25 cellular contexts compared by ENCODE assay signal in genomic region chr12:64663019-64663418, GRCh38. TPM values are rescaled to one million over a fixed set of nuclear protein-coding genes. Genes with fewer than 3 reads are reported as not detected.
DNase-seq lines count a peak whose midpoint lies in the region; ATAC-seq and TF ChIP-seq lines count a peak whose summit lies in the region.
"Had no signal": no experiment of that assay in that cellular context is flagged by ENCODE, and none has a peak within 500 bp of the region (broad histone marks: within the 10 kb centered on the region; RNA-seq: fewer than 3 reads in every experiment).

No MANE protein-coding gene starts in this region.

- H3K4me1 Mint-ChIP-seq in stimulated activated effector memory CD8-positive, alpha-beta T cell treated with anti-CD3 and anti-CD28 coated beads, Interleukin-12 subunit alpha, Interleukin-12 subunit beta, amount 100 ng/mL, for 72 hours, result peaks cover 71% of the 10 kb centered on the region

- 17% methylated on average over 6 of the region's 6 CpGs for WGBS in mammary epithelial cell (ENCODE audit: low coverage, missing lambda C conversion rate)
- 91% methylated on average over 6 of the region's 6 CpGs for WGBS in smooth muscle cell (ENCODE audit: low lambda C conversion rate)

- no peak for ATAC-seq in Right ventricle myocardium inferior
- no peak for ATAC-seq in stimulated activated effector memory CD8-positive, alpha-beta T cell treated with anti-CD3 and anti-CD28 coated beads, Interleukin-12 subunit alpha, Interleukin-12 subunit beta, amount 100 ng/mL, for 72 hours
- ATAC-seq: gastrocnemius medialis, left colon, psoas muscle had no signal

- H3K36me3 Mint-ChIP-seq in stimulated activated effector memory CD8-positive, alpha-beta T cell treated with anti-CD3 and anti-CD28 coated beads, Interleukin-12 subunit alpha, Interleukin-12 subunit beta, amount 100 ng/mL, for 72 hours, result peaks cover 6% of the 10 kb centered on the region
- H3K36me3 Mint-ChIP-seq: mesothelial cell of epicardium had no signal

- DNase-seq in cardiac muscle cell (ENCODE audit: low read depth in 1 of 2, low spot score in 1 of 2) (no peak), Right ventricle myocardium inferior (ENCODE audit: missing footprints) (no peak), NCI-H69 (lab: John Stamatoyannopoulos, UW) (peak; percentile 63), mammary epithelial cell (peak; percentile 48), iPS-NIHi11 (ENCODE audit: low spot score) (no peak), NCI-H1930 (lab: John Stamatoyannopoulos, UW) (no peak), smooth muscle cell (lab: John Stamatoyannopoulos, UW; ENCODE audit: unreplicated experiment) (no peak)
- DNase-seq in stimulated activated effector memory CD8-positive, alpha-beta T cell treated with anti-CD3 and anti-CD28 coated beads, Interleukin-12 subunit alpha, Interleukin-12 subunit beta, amount 100 ng/mL, for 72 hours (ENCODE audit: low spot score in 2 of 2), result no peak
- DNase-seq: activated CD4-positive, alpha-beta T cell treated with anti-CD3 and anti-CD28 coated beads for 1 hour; activated effector memory CD4-positive, alpha-beta T cell treated with anti-CD3 and anti-CD28 coated beads, Interleukin-2, amount 50 U/mL, for 16 hours; central memory CD4-positive, alpha-beta T cell; DND-41; erythroblast; gastrocnemius medialis; KG1; left colon; NCI-H1092; NCI-H526; psoas muscle; stimulated activated CD4-positive, alpha-beta T cell treated with anti-CD3 and anti-CD28 coated beads, Interleukin-4, amount 100 ng/mL, for 4 hours had no signal

- no peaks in the 10 kb centered on the region for H3F3A ChIP-seq in smooth muscle cell (ENCODE audit: low read depth)

- in situ Hi-C loops in mammary epithelial cell (cut with MboI; ENCODE audit: low sequenced_read_pairs in 2 of 2), result no loop called here

- no peaks in the 10 kb centered on the region for H4K20me1 ChIP-seq in mammary epithelial cell (ENCODE audit: insufficient read depth, low read length)
- peaks cover 12% of the 10 kb centered on the region for H4K20me1 ChIP-seq in smooth muscle cell (ENCODE audit: low read depth)

- intact Hi-C loops in Right ventricle myocardium inferior (cut with DNase I), result no loop called here
- intact Hi-C loops in mammary epithelial cell (cut with micrococcal nuclease), result no loop called here

- no peak overlapping the region for H3K4me3 Mint-ChIP-seq in stimulated activated effector memory CD8-positive, alpha-beta T cell treated with anti-CD3 and anti-CD28 coated beads, Interleukin-12 subunit alpha, Interleukin-12 subunit beta, amount 100 ng/mL, for 72 hours
- H3K4me3 Mint-ChIP-seq: mesothelial cell of epicardium; T-helper 2 cell treated with Interferon-gamma antibody and Interleukin-4, amounts not matched to agents 5 μg/mL and 100 μg/mL, for 36 hours had no signal

- dilution Hi-C loops in mammary epithelial cell (cut with HindIII; ENCODE audit: low sequenced_read_pairs), result no loop called here

- H3K9me3 Mint-ChIP-seq in stimulated activated effector memory CD8-positive, alpha-beta T cell treated with anti-CD3 and anti-CD28 coated beads, Interleukin-12 subunit alpha, Interleukin-12 subunit beta, amount 100 ng/mL, for 72 hours, result no peaks in the 10 kb centered on the region
- H3K9me3 Mint-ChIP-seq: mesothelial cell of epicardium had no signal

- H3K4me1 ChIP-seq in cardiac muscle cell (ENCODE audit: low read depth), result peaks cover 60% of the 10 kb centered on the region
- H3K4me1 ChIP-seq in mammary epithelial cell (ENCODE audit: insufficient read depth, low read length), result peaks cover 4% of the 10 kb centered on the region
- H3K4me1 ChIP-seq in smooth muscle cell (ENCODE audit: low read depth), result peaks cover 5% of the 10 kb centered on the region

- H3K79me2 ChIP-seq in mammary epithelial cell (ENCODE audit: insufficient read depth, low read length) (peaks cover 68% of the 10 kb centered on the region), smooth muscle cell (ENCODE audit: low read depth) (peaks cover 38% of the 10 kb centered on the region)

- no peak overlapping the region for H2AFZ ChIP-seq in mammary epithelial cell (ENCODE audit: low read depth, low read length)
- H2AFZ ChIP-seq in smooth muscle cell (ENCODE audit: low read depth), result no peak overlapping the region

- H3K27me3 ChIP-seq in cardiac muscle cell (no peaks in the 10 kb centered on the region), mammary epithelial cell (ENCODE audit: insufficient read depth, low read length) (no peaks in the 10 kb centered on the region), smooth muscle cell (ENCODE audit: low read depth) (no peaks in the 10 kb centered on the region)
- H3K27me3 ChIP-seq: gastrocnemius medialis, suprapubic skin had no signal

- H3K4me3 ChIP-seq in cardiac muscle cell (no peak overlapping the region), mammary epithelial cell (replicated peaks in 1 of 3; ENCODE audit: insufficient read depth in 1 of 3, low read depth in 2 of 3, low read length in 3 of 3) (no peak overlapping the region), smooth muscle cell (no peak overlapping the region)
- H3K4me3 ChIP-seq: gastrocnemius medialis, HAP-1, psoas muscle, suprapubic skin had no signal

- peak overlapping the region; percentile 44 for H3K27ac Mint-ChIP-seq in stimulated activated effector memory CD8-positive, alpha-beta T cell treated with anti-CD3 and anti-CD28 coated beads, Interleukin-12 subunit alpha, Interleukin-12 subunit beta, amount 100 ng/mL, for 72 hours
- H3K27ac Mint-ChIP-seq: T-helper 2 cell treated with Interferon-gamma antibody and Interleukin-4, amounts not matched to agents 5 μg/mL and 100 μg/mL, for 36 hours had no signal

- H3K36me3 ChIP-seq in cardiac muscle cell (no peaks in the 10 kb centered on the region), mammary epithelial cell (ENCODE audit: insufficient read depth, low read length) (no peaks in the 10 kb centered on the region), smooth muscle cell (ENCODE audit: low read depth) (no peaks in the 10 kb centered on the region)
- H3K36me3 ChIP-seq: gastrocnemius medialis, HAP-1, suprapubic skin had no signal

- H3K9me3 ChIP-seq in cardiac muscle cell (ENCODE audit: low read depth) (no peaks in the 10 kb centered on the region), mammary epithelial cell (replicated peaks; ENCODE audit: insufficient read depth, low read length) (no peaks in the 10 kb centered on the region), smooth muscle cell (replicated peaks; ENCODE audit: low read depth) (no peaks in the 10 kb centered on the region)
- H3K9me3 ChIP-seq: gastrocnemius medialis, HAP-1, psoas muscle, suprapubic skin had no signal

- H3K9ac ChIP-seq in mammary epithelial cell (ENCODE audit: insufficient read depth, low read length) (no peak overlapping the region), smooth muscle cell (ENCODE audit: low read depth) (no peak overlapping the region)

- no peak for TF ChIP-seq CTCF in cardiac muscle cell (IDR thresholded peaks at IDR 0.05; ENCODE audit: low read depth, low read length)
- TF ChIP-seq CTCF in mammary epithelial cell (conservative IDR thresholded peaks at IDR 0.05 in 1 of 2, IDR thresholded peaks at IDR 0.05 in 1 of 2; ENCODE audit: extremely low read depth in 1 of 2, insufficient read depth in 1 of 2, low read depth in 1 of 2, low read length in 2 of 2), result no peak
- TF ChIP-seq CTCF in smooth muscle cell (IDR thresholded peaks at IDR 0.05; ENCODE audit: borderline replicate concordance, insufficient read depth, poor library complexity, severe bottlenecking), result no peak

- H3K27ac ChIP-seq in cardiac muscle cell (peak overlapping the region; percentile 82), mammary epithelial cell (ENCODE audit: insufficient read depth, low read depth, low read length) (no peak overlapping the region), smooth muscle cell (ENCODE audit: low read depth) (no peak overlapping the region)
- H3K27ac ChIP-seq: gastrocnemius medialis, HL-60, psoas muscle, suprapubic skin had no signal

- CTCF ChIA-PET in mammary epithelial cell (lab: Charles Lee; ENCODE audit: low non-redundant PET), result interaction anchor here (0.6 kb wide), 1 partner anchor 37 kb away, joined by 3 read pairs; no protein-coding TSS in a partner anchor

- H3K4me2 ChIP-seq in mammary epithelial cell (ENCODE audit: insufficient read depth, low read depth, low read length), result peak overlapping the region; percentile 68
- no peak overlapping the region for H3K4me2 ChIP-seq in smooth muscle cell

- no TSS peak for BruUV-seq in mammary epithelial cell (replicated peaks; lab: Mats Ljungman, UMichigan)

RNA-seq across cellular contexts. Expression of gene RASSF3, which starts 52.7 kb away (rescaled TPM):
- total RNA-seq in cardiac muscle cell, result 16.9 and 23.6 TPM in 2 replicates
- polyA plus RNA-seq in cardiac muscle cell, result 3.5 and 4.8 TPM in 2 replicates
- total RNA-seq in Right ventricle myocardium inferior, result 123 TPM
- 10 to 100 TPM; 23.0 to 24.3 TPM for total RNA-seq in mammary epithelial cell
- polyA plus RNA-seq in mammary epithelial cell, result 14.0 TPM
- polyA minus RNA-seq in mammary epithelial cell, result 10.4 TPM
- 5.0 and 5.6 TPM in 2 replicates for total RNA-seq in smooth muscle cell
- 1.2 and 1.4 TPM in 2 replicates for polyA plus RNA-seq in smooth muscle cell

Comparison
In these comparisons a context has a peak if more than half of its experiments do, and no peak if none do; other contexts are left out.
1. DNase-seq: peak in NCI-H69 (single experiment) and mammary epithelial cell (single experiment); none in cardiac muscle cell (0 of 2), Right ventricle myocardium inferior (single experiment), stimulated activated effector memory CD8-positive, alpha-beta T cell treated with anti-CD3 and anti-CD28 coated beads, Interleukin-12 subunit alpha, Interleukin-12 subunit beta, amount 100 ng/mL, for 72 hours (0 of 2), iPS-NIHi11 (single experiment), NCI-H1930 (0 of 2) and smooth muscle cell (single experiment).